In genomic region chr4:8915201-8916200, GRCh38 we compare ENCODE assay signal across 12 cellular contexts. TPM values are rescaled to one million over a fixed set of nuclear protein-coding genes. Genes with fewer than 3 reads are reported as not detected.
DNase-seq lines count a peak whose midpoint lies in the region; ATAC-seq and TF ChIP-seq lines count a peak whose summit lies in the region.
"Had no signal": no experiment of that assay in that cellular context is flagged by ENCODE, and none has a peak within 500 bp of the region (broad histone marks: within the 10 kb centered on the region; RNA-seq: fewer than 3 reads in every experiment).

No MANE protein-coding gene starts in this region.

- no peak overlapping the region for H3K4me3 ChIP-seq in vagina

- ATAC-seq in Right ventricle myocardium inferior = no peak
- ATAC-seq in left cardiac atrium = no peak
- ATAC-seq in natural killer cell = no peak
- no peak for ATAC-seq in GM18519 (IDR thresholded peaks at IDR 0.05; ENCODE audit: low FRiP score, unreplicated experiment)
- ATAC-seq: left colon had no signal

- H3K4me1 ChIP-seq in vagina = no peaks in the 10 kb centered on the region

- TF ChIP-seq CTCF in natural killer cell (IDR thresholded peaks at IDR 0.05) (no peak), vagina (IDR thresholded peaks at IDR 0.05) (no peak), Calu3 (IDR thresholded peaks at IDR 0.05; ENCODE audit: unreplicated experiment) (no peak)

- H3K27me3 Mint-ChIP-seq in activated T-helper 2 cell treated with anti-CD3 and anti-CD28 coated beads, Interferon-gamma antibody, Interleukin-2, Interleukin-4, amounts not matched to agents 10 μg/mL and 5 μg/mL and 100 μg/mL, durations not matched to agents 14 hours and 24 hours and 36 hours (ENCODE audit: low read depth) = no peaks in the 10 kb centered on the region
- peaks cover 0 to 10% of the 10 kb centered on the region in 2 donors for H3K27me3 Mint-ChIP-seq in natural killer cell (ENCODE audit: low read depth in 2 of 2)
- peaks cover 34% of the 10 kb centered on the region for H3K27me3 Mint-ChIP-seq in Calu3 (ENCODE audit: unreplicated experiment)

- H3K4me1 Mint-ChIP-seq in activated T-helper 2 cell treated with anti-CD3 and anti-CD28 coated beads, Interferon-gamma antibody, Interleukin-2, Interleukin-4, amounts not matched to agents 10 μg/mL and 5 μg/mL and 100 μg/mL, durations not matched to agents 14 hours and 24 hours and 36 hours (ENCODE audit: low read depth) = no peaks in the 10 kb centered on the region
- H3K4me1 Mint-ChIP-seq in natural killer cell (peaks cover 0 to 6% of the 10 kb centered on the region in 2 donors), Calu3 (ENCODE audit: low read depth, unreplicated experiment) (no peaks in the 10 kb centered on the region)

- H3K4me3 Mint-ChIP-seq in activated T-helper 2 cell treated with anti-CD3 and anti-CD28 coated beads, Interferon-gamma antibody, Interleukin-2, Interleukin-4, amounts not matched to agents 10 μg/mL and 5 μg/mL and 100 μg/mL, durations not matched to agents 14 hours and 24 hours and 36 hours (ENCODE audit: low read depth) = no peak overlapping the region
- H3K4me3 Mint-ChIP-seq in natural killer cell (no peak overlapping the region), Calu3 (ENCODE audit: low read depth, unreplicated experiment) (no peak overlapping the region)

- intact Hi-C loops in Right ventricle myocardium inferior (cut with DNase I) = no loop called here
- intact Hi-C loops in left cardiac atrium (cut with DNase I) = loop anchor here (10.0 kb wide), 1 partner anchor 311 kb away; no protein-coding TSS in a partner anchor
- intact Hi-C loops in activated T-helper 2 cell treated with anti-CD3 and anti-CD28 coated beads, Interferon-gamma antibody, Interleukin-2, Interleukin-4, amounts not matched to agents 10 μg/mL and 5 μg/mL and 100 μg/mL, durations not matched to agents 14 hours and 24 hours and 36 hours (cut with micrococcal nuclease) = loop anchor here (10.0 kb wide), 1 partner anchor 311 kb away; no protein-coding TSS in a partner anchor
- intact Hi-C loops in natural killer cell (cut with micrococcal nuclease) = no loop called here
- intact Hi-C loops in vagina (cut with DNase I) = no loop called here
- intact Hi-C loops in Calu3 (cut with micrococcal nuclease; ENCODE audit: unreplicated experiment) = no loop called here

- H3K9me3 ChIP-seq in vagina = no peaks in the 10 kb centered on the region

- CTCF ChIA-PET in Calu3 (lab: Charles Lee) = no interaction called here

- H3K36me3 Mint-ChIP-seq in activated T-helper 2 cell treated with anti-CD3 and anti-CD28 coated beads, Interferon-gamma antibody, Interleukin-2, Interleukin-4, amounts not matched to agents 10 μg/mL and 5 μg/mL and 100 μg/mL, durations not matched to agents 14 hours and 24 hours and 36 hours (ENCODE audit: low read depth) = no peaks in the 10 kb centered on the region
- H3K36me3 Mint-ChIP-seq in natural killer cell (no peaks in the 10 kb centered on the region), Calu3 (ENCODE audit: insufficient read depth, unreplicated experiment) (no peaks in the 10 kb centered on the region)

- DNase-seq in Right ventricle myocardium inferior (ENCODE audit: missing footprints) (peak; percentile 62), left cardiac atrium (no peak), natural killer cell (peak; percentile 10), vagina (ENCODE audit: extremely low spot score in 2 of 2) (peak; percentile 78 to 96), Calu3 (no peak), SIG-M5 (lab: John Stamatoyannopoulos, UW) (no peak)
- peak; percentile 6 for DNase-seq in activated T-helper 2 cell treated with anti-CD3 and anti-CD28 coated beads, Interferon-gamma antibody, Interleukin-2, Interleukin-4, amounts not matched to agents 10 μg/mL and 5 μg/mL and 100 μg/mL, durations not matched to agents 14 hours and 24 hours and 36 hours (ENCODE audit: low spot score)
- DNase-seq: AML-193, KG1, NCI-H446 treated with DMSO at 0.1 percent for 48 hours had no signal

- TF ChIP-seq POLR2A in vagina (IDR thresholded peaks at IDR 0.05) = no peak

- no TSS peak for BruUV-seq in Calu3 (replicated peaks; lab: Mats Ljungman, UMichigan)

- H3K27ac ChIP-seq in vagina = no peak overlapping the region

- H3K27ac Mint-ChIP-seq in activated T-helper 2 cell treated with anti-CD3 and anti-CD28 coated beads, Interferon-gamma antibody, Interleukin-2, Interleukin-4, amounts not matched to agents 10 μg/mL and 5 μg/mL and 100 μg/mL, durations not matched to agents 14 hours and 24 hours and 36 hours = no peak overlapping the region
- no peak overlapping the region for H3K27ac Mint-ChIP-seq in natural killer cell
- no peak overlapping the region for H3K27ac Mint-ChIP-seq in Calu3 (ENCODE audit: unreplicated experiment)

- no peaks in the 10 kb centered on the region for H3K9me3 Mint-ChIP-seq in activated T-helper 2 cell treated with anti-CD3 and anti-CD28 coated beads, Interferon-gamma antibody, Interleukin-2, Interleukin-4, amounts not matched to agents 10 μg/mL and 5 μg/mL and 100 μg/mL, durations not matched to agents 14 hours and 24 hours and 36 hours
- H3K9me3 Mint-ChIP-seq in natural killer cell = no peaks in the 10 kb centered on the region
- no peaks in the 10 kb centered on the region for H3K9me3 Mint-ChIP-seq in Calu3 (ENCODE audit: low read depth, unreplicated experiment)

- H3K27me3 ChIP-seq in vagina = no peaks in the 10 kb centered on the region

- no peaks in the 10 kb centered on the region for H3K36me3 ChIP-seq in vagina

RNA-seq across cellular contexts. Expression of gene HMX1, which starts 43.9 kb away (rescaled TPM):
- total RNA-seq in Right ventricle myocardium inferior (not detected), left cardiac atrium (not detected), natural killer cell (not detected), vagina (not detected), Calu3 (2022) (not detected in 2 replicates)
- total RNA-seq in activated T-helper 2 cell treated with anti-CD3 and anti-CD28 coated beads, Interferon-gamma antibody, Interleukin-2, Interleukin-4, amounts not matched to agents 10 μg/mL and 5 μg/mL and 100 μg/mL, durations not matched to agents 14 hours and 24 hours and 36 hours = not detected in 2 replicates
- total RNA-seq: left colon had no signal

Comparison
In these comparisons a context has a peak if more than half of its experiments do, and no peak if none do; other contexts are left out.
1. DNase-seq: peak in Right ventricle myocardium inferior (single experiment), activated T-helper 2 cell treated with anti-CD3 and anti-CD28 coated beads, Interferon-gamma antibody, Interleukin-2, Interleukin-4, amounts not matched to agents 10 μg/mL and 5 μg/mL and 100 μg/mL, durations not matched to agents 14 hours and 24 hours and 36 hours (single experiment), natural killer cell (single experiment) and vagina (2 of 2); none in left cardiac atrium (single experiment), Calu3 (single experiment) and SIG-M5 (single experiment).
2. intact Hi-C loops: an anchor here in left cardiac atrium (10.0 kb wide) and activated T-helper 2 cell treated with anti-CD3 and anti-CD28 coated beads, Interferon-gamma antibody, Interleukin-2, Interleukin-4, amounts not matched to agents 10 μg/mL and 5 μg/mL and 100 μg/mL, durations not matched to agents 14 hours and 24 hours and 36 hours (10.0 kb wide); none called in Right ventricle myocardium inferior, natural killer cell, vagina and Calu3.